ENCODE assay signal across 8 cellular contexts in the genomic region with DNA sequence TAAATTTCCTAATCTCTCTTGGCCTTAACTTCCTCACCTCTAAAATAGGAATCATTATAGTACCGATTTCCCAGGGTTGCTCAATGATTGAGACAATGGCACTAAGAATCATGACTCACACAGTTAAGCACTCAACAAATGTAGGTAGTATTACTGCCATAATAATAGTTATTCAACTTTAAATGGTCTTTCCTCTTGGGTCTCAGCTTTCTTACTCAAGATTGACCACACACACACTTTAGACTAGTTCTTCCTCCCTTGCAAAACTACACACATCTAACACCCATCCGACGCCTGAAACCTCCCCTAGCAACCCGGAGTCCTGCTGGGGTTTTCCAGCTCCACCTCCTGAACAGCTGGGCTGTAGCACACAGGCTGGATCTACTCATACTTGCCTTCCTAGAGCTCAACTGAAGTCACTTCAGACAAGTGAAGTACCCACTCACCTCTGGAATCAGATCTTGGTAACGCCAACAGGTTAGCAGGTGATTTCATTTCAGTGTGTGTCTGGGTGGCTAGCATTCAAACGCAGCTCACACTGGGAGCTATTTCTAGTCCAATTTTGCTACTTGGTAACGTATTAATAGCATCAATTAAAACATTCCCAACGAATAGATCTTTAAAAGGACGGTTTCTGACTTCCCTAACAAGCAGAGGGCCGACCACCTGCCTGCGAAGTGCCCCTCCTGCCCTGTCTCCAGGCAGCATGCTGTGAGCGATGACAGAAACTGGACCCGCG. TPM values are rescaled to one million over a fixed set of nuclear protein-coding genes. Genes with fewer than 3 reads are reported as not detected.
DNase-seq lines count a peak whose midpoint lies in the region; ATAC-seq and TF ChIP-seq lines count a peak whose summit lies in the region.

No MANE protein-coding gene starts in this region.

- H4K8ac ChIP-seq in mesendoderm (ENCODE audit: low read depth, low read length): no peak overlapping the region

- H3K18ac ChIP-seq in mesendoderm (ENCODE audit: low read length): no peak overlapping the region

- no peaks in the 10 kb centered on the region for H3K36me3 ChIP-seq in cardiac muscle cell
- peaks cover 9% of the 10 kb centered on the region for H3K36me3 ChIP-seq in WERI-Rb-1
- H3K36me3 ChIP-seq in mesendoderm (ENCODE audit: control insufficient read depth, insufficient read depth, low read length): no peaks in the 10 kb centered on the region

- peaks cover 27% of the 10 kb centered on the region for H3K79me1 ChIP-seq in mesendoderm (ENCODE audit: low read length)

- peaks cover 39% of the 10 kb centered on the region for H3K79me2 ChIP-seq in mesendoderm (ENCODE audit: control insufficient read depth, insufficient read depth, low read length)

- no peak overlapping the region for H2BK5ac ChIP-seq in mesendoderm (ENCODE audit: low read length)

- intact Hi-C loops in left ventricle myocardium superior (cut with micrococcal nuclease): no loop called here

- H3K56ac ChIP-seq in mesendoderm (ENCODE audit: low read length): peak overlapping the region; percentile 94

- H3K4me3 ChIP-seq in cardiac muscle cell (peak overlapping the region; percentile 82), WERI-Rb-1 (ENCODE audit: low read depth, low read length) (peak overlapping the region; percentile 92), coronary artery (peak overlapping the region; percentile 99), mesendoderm (ENCODE audit: low read length) (peak overlapping the region; percentile 86)

- peak overlapping the region; percentile 87 for H3K4me2 ChIP-seq in mesendoderm (ENCODE audit: low read length)

- H3K9me3 ChIP-seq in cardiac muscle cell (ENCODE audit: low read depth) (no peaks in the 10 kb centered on the region), WERI-Rb-1 (ENCODE audit: severe bottlenecking) (no peaks in the 10 kb centered on the region)

- DNase-seq in cardiac muscle cell (ENCODE audit: low read depth in 1 of 2, low spot score in 1 of 2) (peak; percentile 36 to 92), left ventricle myocardium superior (no peak), NCI-H1105 treated with DMSO at 0.1 percent for 48 hours (lab: John Stamatoyannopoulos, UW) (peak; percentile 72), WERI-Rb-1 (peak; percentile 32), coronary artery (ENCODE audit: low spot score) (no peak), mesendoderm (peak; percentile 68)
- DNase-seq in stimulated activated CD8-positive, alpha-beta memory T cell treated with anti-CD3 and anti-CD28 coated beads, Interleukin-7, amount 100 ng/mL, for 24 hours (ENCODE audit: low read depth): peak; percentile 6

- H3K9ac ChIP-seq in mesendoderm (ENCODE audit: low read length): peak overlapping the region; percentile 82

- TF ChIP-seq CTCF in cardiac muscle cell (IDR thresholded peaks at IDR 0.05; ENCODE audit: low read depth, low read length): no peak
- TF ChIP-seq CTCF in WERI-Rb-1 (IDR thresholded peaks at IDR 0.05; ENCODE audit: low read depth, low read length): no peak
- TF ChIP-seq CTCF in coronary artery (IDR thresholded peaks at IDR 0.05): no peak

- H3K4me1 ChIP-seq in cardiac muscle cell (ENCODE audit: low read depth): peaks cover 5% of the 10 kb centered on the region
- peaks cover 10% of the 10 kb centered on the region for H3K4me1 ChIP-seq in mesendoderm (ENCODE audit: control insufficient read depth, low read depth, low read length)

- WGBS in mesendoderm (ENCODE audit: extremely low coverage, insufficient coverage, low lambda C conversion rate): no CpG with 5 or more reads among the region's 14 CpGs

- H3K27ac ChIP-seq in cardiac muscle cell (no peak overlapping the region), WERI-Rb-1 (peak overlapping the region; percentile 82; the same call in 1 of the 2 replicates), coronary artery (peak overlapping the region in 1 of 2 donors; percentile 89), mesendoderm (ENCODE audit: low read depth, low read length) (no peak overlapping the region)

- peak overlapping the region; percentile 74 for H2AK5ac ChIP-seq in mesendoderm (ENCODE audit: low read length)

- H2BK120ac ChIP-seq in mesendoderm (ENCODE audit: low read depth, low read length): no peak overlapping the region

- H2BK15ac ChIP-seq in mesendoderm (replicated peaks; ENCODE audit: low read depth): no peak overlapping the region

- no peak overlapping the region for H3K4ac ChIP-seq in mesendoderm (ENCODE audit: low read depth, low read length)

- ATAC-seq in left ventricle myocardium superior (no peak), HG02642 (IDR thresholded peaks at IDR 0.05; ENCODE audit: poor library complexity, unreplicated experiment) (peak; percentile 52)

- peak overlapping the region; percentile 80 for H3K23ac ChIP-seq in mesendoderm (ENCODE audit: low read length)

- H4K5ac ChIP-seq in mesendoderm (ENCODE audit: low read length): no peak overlapping the region

- H3K27me3 ChIP-seq in cardiac muscle cell: no peaks in the 10 kb centered on the region
- H3K27me3 ChIP-seq in WERI-Rb-1 (ENCODE audit: insufficient read depth, low read depth, severe bottlenecking): no peaks in the 10 kb centered on the region
- no peaks in the 10 kb centered on the region for H3K27me3 ChIP-seq in mesendoderm (ENCODE audit: insufficient read depth, low read length, poor library complexity)

RNA-seq across cellular contexts. Expression of gene UXS1, which starts 1.2 kb away (rescaled TPM):
- total RNA-seq in cardiac muscle cell (26.0 and 28.8 TPM in 2 replicates), left ventricle myocardium superior (21.7 TPM)
- polyA plus RNA-seq in cardiac muscle cell: 44.8 and 44.9 TPM in 2 replicates
- 37.8 TPM for polyA plus RNA-seq in mesendoderm (2013, experiment 1 of 2)
- 39.0 TPM for polyA plus RNA-seq in mesendoderm (2013, experiment 2 of 2)

Comparison
In these comparisons a context has a peak if more than half of its experiments do, and no peak if none do; other contexts are left out.
1. DNase-seq: peak in cardiac muscle cell (2 of 2), NCI-H1105 treated with DMSO at 0.1 percent for 48 hours (single experiment), WERI-Rb-1 (single experiment), mesendoderm (single experiment) and stimulated activated CD8-positive, alpha-beta memory T cell treated with anti-CD3 and anti-CD28 coated beads, Interleukin-7, amount 100 ng/mL, for 24 hours (single experiment); none in left ventricle myocardium superior (single experiment) and coronary artery (single experiment).
2. Peak in every context shown above with its lines, with median percentiles within 50 percentile points of each other: H3K4me3 ChIP-seq.